Comparison of ENCODE assay signal across 10 cellular contexts in the genomic region with DNA sequence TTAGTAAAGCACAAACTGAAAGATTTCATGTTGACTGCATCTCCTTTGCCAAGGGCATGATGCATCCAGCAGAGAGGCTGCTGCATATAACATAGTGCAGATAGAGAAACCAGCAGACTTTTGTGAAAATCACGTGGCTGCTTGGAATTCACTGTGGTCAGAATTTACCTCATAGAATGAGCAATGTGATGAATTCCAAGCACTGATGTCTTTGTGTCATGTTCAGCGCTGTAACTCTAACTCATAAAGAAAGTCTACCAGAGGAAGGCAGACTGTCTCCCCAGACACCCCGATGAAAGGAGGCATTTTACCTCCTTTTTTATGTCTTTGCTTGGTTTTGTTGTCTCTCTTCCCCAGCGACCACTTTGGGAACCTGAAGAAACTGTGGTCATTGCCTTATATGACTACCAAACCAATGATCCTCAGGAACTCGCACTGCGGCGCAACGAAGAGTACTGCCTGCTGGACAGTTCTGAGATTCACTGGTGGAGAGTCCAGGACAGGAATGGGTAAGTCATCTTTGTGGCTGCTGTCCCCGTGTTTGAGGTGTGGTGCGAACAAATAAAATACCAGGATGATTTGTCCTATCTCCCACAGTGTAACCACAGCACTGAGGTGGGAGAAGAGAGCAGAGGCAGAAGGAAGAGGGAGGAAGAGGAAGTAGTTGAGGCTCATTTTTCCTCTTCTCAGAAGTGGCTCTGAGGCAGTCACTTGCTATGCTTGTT. TPM values are rescaled to one million over a fixed set of nuclear protein-coding genes. Genes with fewer than 3 reads are reported as not detected.
A peak's percentile ranks its signal among the peaks of the same experiment; 100 is the strongest.
DNase-seq lines count a peak whose midpoint lies in the region; ATAC-seq and TF ChIP-seq lines count a peak whose summit lies in the region.
"Had no signal": no experiment of that assay in that cellular context is flagged by ENCODE, and none has a peak within 500 bp of the region (broad histone marks: within the 10 kb centered on the region; RNA-seq: fewer than 3 reads in every experiment).

No MANE protein-coding gene starts in this region.

- H4K8ac ChIP-seq in H9 (replicated peaks; ENCODE audit: insufficient read length, low read depth, low read length) = no peak overlapping the region

- no CpG with 5 or more reads among the region's 10 CpGs for WGBS in H9 (ENCODE audit: extremely low coverage, insufficient read length, low lambda C conversion rate)

- H3K23ac ChIP-seq in H9 (ENCODE audit: insufficient read length, low read depth, low read length) = no peak overlapping the region

- H3K27me3 Mint-ChIP-seq in activated B cell treated with CpG ODN at 0.5 μM for 24 hours = no peaks in the 10 kb centered on the region
- H3K27me3 Mint-ChIP-seq in H9 (ENCODE audit: low read depth) = no peaks in the 10 kb centered on the region

- H2BK15ac ChIP-seq in H9 (ENCODE audit: low read depth, low read length) = no peak overlapping the region

- H3K4me3 ChIP-seq in cardiac fibroblast (replicated peaks in 1 of 2; ENCODE audit: low read depth in 2 of 2, low read length in 2 of 2) = no peak overlapping the region

- no peak overlapping the region for H3K4me2 ChIP-seq in H9 (ENCODE audit: insufficient read depth, insufficient read length, low read length)

- H3K4me1 ChIP-seq in H9 (ENCODE audit: insufficient read depth, low read length) = no peaks in the 10 kb centered on the region

- H3K4me1 Mint-ChIP-seq in activated B cell treated with CpG ODN at 0.5 μM for 24 hours = peaks cover 17% of the 10 kb centered on the region
- H3K4me1 Mint-ChIP-seq in H9 = peaks cover 2 to 3% of the 10 kb centered on the region in 2 experiments; a peak in 1 of 4 replicates

- H3K4me3 Mint-ChIP-seq in activated B cell treated with CpG ODN at 0.5 μM for 24 hours (peak overlapping the region; percentile 32), H9 (no peak overlapping the region)

- H3K9me3 Mint-ChIP-seq in activated B cell treated with CpG ODN at 0.5 μM for 24 hours = no peaks in the 10 kb centered on the region
- no peaks in the 10 kb centered on the region for H3K9me3 Mint-ChIP-seq in H9

- CTCF ChIA-PET in activated B cell treated with CpG ODN at 0.5 μM for 24 hours (lab: Charles Lee) = interaction anchor here (1.0 kb wide), 1 partner anchor 32 kb away, joined by 3 read pairs; no protein-coding TSS in a partner anchor

- no peak overlapping the region for H2BK120ac ChIP-seq in H9 (ENCODE audit: low read depth, low read length, poor library complexity, severe bottlenecking)

- no peak overlapping the region for H3K27ac ChIP-seq in H9 (ENCODE audit: insufficient read length, low read depth, low read length)

- H3K9ac ChIP-seq in H9 (ENCODE audit: extremely low read depth, insufficient read length, low read length) = no peak overlapping the region

- no peak overlapping the region for H3K18ac ChIP-seq in H9 (ENCODE audit: insufficient read length, low read depth, low read length)

- no peaks in the 10 kb centered on the region for H3K79me1 ChIP-seq in H9 (ENCODE audit: insufficient read depth, low read depth, low read length, poor library complexity, severe bottlenecking)

- DNase-seq in H4 (ENCODE audit: low spot score) = peak; percentile 51
- DNase-seq in activated B cell treated with CpG ODN at 0.5 μM for 24 hours = no peak
- DNase-seq in cardiac fibroblast (ENCODE audit: low read depth in 2 of 2) = peak; percentile 10 to 12
- peak; percentile 39 to 82 for DNase-seq in stimulated activated CD8-positive, alpha-beta memory T cell treated with anti-CD3 and anti-CD28 coated beads, Interleukin-15, amount 100 ng/mL, for 4 hours (ENCODE audit: low read depth in 2 of 2)
- DNase-seq in AML-193 (lab: John Stamatoyannopoulos, UW) = no peak
- DNase-seq in occipital lobe (lab: John Stamatoyannopoulos, UW) = no peak
- DNase-seq in H9 = no peak
- DNase-seq: left ventricle myocardium superior, substantia nigra had no signal

- H4K5ac ChIP-seq in H9 (ENCODE audit: insufficient read length, low read depth, low read length) = no peak overlapping the region

- no peaks in the 10 kb centered on the region for H3K23me2 ChIP-seq in H9 (ENCODE audit: insufficient read length, low read depth, low read length, poor library complexity, severe bottlenecking)

- POLR2A ChIA-PET in activated B cell treated with CpG ODN at 0.5 μM for 24 hours (lab: Charles Lee) = interaction anchor here (0.6 kb wide), 1 partner anchor 47 kb away, joined by 3 read pairs; no protein-coding TSS in a partner anchor

- H2AFZ ChIP-seq in H9 (ENCODE audit: low read length) = no peak overlapping the region

- no peak overlapping the region for H2BK20ac ChIP-seq in H9 (ENCODE audit: low read depth, low read length, poor library complexity, severe bottlenecking)

- no peaks in the 10 kb centered on the region for H4K20me1 ChIP-seq in H9 (ENCODE audit: control insufficient read depth, insufficient read depth, insufficient read length)

- H3K14ac ChIP-seq in H9 (ENCODE audit: insufficient read depth, low read length) = no peak overlapping the region

- no peak overlapping the region for H2BK12ac ChIP-seq in H9 (ENCODE audit: insufficient read length, low read depth, low read length)

- no peak overlapping the region for H3K56ac ChIP-seq in H9 (ENCODE audit: insufficient read length, low read depth, low read length)

- ATAC-seq in activated B cell treated with CpG ODN at 0.5 μM for 24 hours (ENCODE audit: low read depth) (peak; percentile 7), GM21381 (IDR thresholded peaks at IDR 0.05; ENCODE audit: unreplicated experiment) (no peak)
- ATAC-seq: left ventricle myocardium superior had no signal

- H4K91ac ChIP-seq in H9 (ENCODE audit: insufficient read length, low read depth, low read length) = no peak overlapping the region

- H3K4ac ChIP-seq in H9 (ENCODE audit: low read depth, low read length) = no peak overlapping the region

- intact Hi-C loops in activated B cell treated with CpG ODN at 0.5 μM for 24 hours (cut with micrococcal nuclease) = no loop called here

- H3K79me2 ChIP-seq in H9 (ENCODE audit: insufficient read depth, low read length) = no peaks in the 10 kb centered on the region

- H3K27me3 ChIP-seq in H9 (ENCODE audit: insufficient read depth, low read length) = no peaks in the 10 kb centered on the region

- H2AK5ac ChIP-seq in H9 (ENCODE audit: insufficient read length, low read length) = no peak overlapping the region

- H3K27ac Mint-ChIP-seq in activated B cell treated with CpG ODN at 0.5 μM for 24 hours (no peak overlapping the region), H9 (0 out of 7 replicates have a peak overlapping the region, but pooled peaks of 1 of the 3 experiments have one; percentile 53)

- no peak overlapping the region for H2BK5ac ChIP-seq in H9 (ENCODE audit: insufficient read length, low read length)

- H3K9me3 ChIP-seq in H9 (ENCODE audit: control insufficient read depth, low read depth, low read length) = no peaks in the 10 kb centered on the region

- no peak for TF ChIP-seq CTCF in activated B cell treated with CpG ODN at 0.5 μM for 24 hours (IDR thresholded peaks at IDR 0.05)
- TF ChIP-seq CTCF in cardiac fibroblast (IDR thresholded peaks at IDR 0.05; ENCODE audit: low read depth, low read length) = no peak
- TF ChIP-seq CTCF in H9 (conservative IDR thresholded peaks at IDR 0.05) = no peak

- H3T11ph ChIP-seq in H9 (ENCODE audit: low read length) = no peak overlapping the region

- H3K36me3 Mint-ChIP-seq in activated B cell treated with CpG ODN at 0.5 μM for 24 hours (ENCODE audit: low read depth) = no peaks in the 10 kb centered on the region
- H3K36me3 Mint-ChIP-seq in H9 (ENCODE audit: insufficient read depth in 1 of 3, low read depth in 3 of 3) = no peaks in the 10 kb centered on the region

RNA-seq across cellular contexts. Expression of a gene that starts 42.0 kb away (rescaled TPM):
- 0.02 TPM in 1 of 2 replicates, not detected in the other for total RNA-seq in H4 (2014; rRNA removed; shearing (Covaris generic))
- total RNA-seq in activated B cell treated with CpG ODN at 0.5 μM for 24 hours (0.18 and 0.86 TPM in 2 replicates), occipital lobe (0.16 TPM), H9 (2021) (0.22 TPM in 2 replicates)

RNA-seq across cellular contexts. Expression of a gene that starts 43.3 kb away (rescaled TPM):
- total RNA-seq in H4 (2014; rRNA removed; shearing (Covaris generic)) = 4.5 and 10.6 TPM in 2 replicates
- total RNA-seq in activated B cell treated with CpG ODN at 0.5 μM for 24 hours (385 and 471 TPM in 2 replicates), occipital lobe (84.7 TPM), H9 (2021) (74.7 and 84.5 TPM in 2 replicates)

RNA-seq across cellular contexts. Expression of a gene that starts 56.6 kb away (rescaled TPM):
- total RNA-seq in H4 (2014; rRNA removed; shearing (Covaris generic)) = not detected in 2 replicates
- total RNA-seq in activated B cell treated with CpG ODN at 0.5 μM for 24 hours (not detected in 2 replicates), occipital lobe (not detected), H9 (2021) (not detected in 2 replicates)
- total RNA-seq: left ventricle myocardium superior had no signal

Comparison
In these comparisons a context has a peak if more than half of its experiments do, and no peak if none do; other contexts are left out.
1. DNase-seq: peak in H4 (single experiment), cardiac fibroblast (2 of 2) and stimulated activated CD8-positive, alpha-beta memory T cell treated with anti-CD3 and anti-CD28 coated beads, Interleukin-15, amount 100 ng/mL, for 4 hours (2 of 2); none in activated B cell treated with CpG ODN at 0.5 μM for 24 hours (single experiment), AML-193 (0 of 2), occipital lobe (single experiment) and H9 (single experiment).